In the genomic region with DNA sequence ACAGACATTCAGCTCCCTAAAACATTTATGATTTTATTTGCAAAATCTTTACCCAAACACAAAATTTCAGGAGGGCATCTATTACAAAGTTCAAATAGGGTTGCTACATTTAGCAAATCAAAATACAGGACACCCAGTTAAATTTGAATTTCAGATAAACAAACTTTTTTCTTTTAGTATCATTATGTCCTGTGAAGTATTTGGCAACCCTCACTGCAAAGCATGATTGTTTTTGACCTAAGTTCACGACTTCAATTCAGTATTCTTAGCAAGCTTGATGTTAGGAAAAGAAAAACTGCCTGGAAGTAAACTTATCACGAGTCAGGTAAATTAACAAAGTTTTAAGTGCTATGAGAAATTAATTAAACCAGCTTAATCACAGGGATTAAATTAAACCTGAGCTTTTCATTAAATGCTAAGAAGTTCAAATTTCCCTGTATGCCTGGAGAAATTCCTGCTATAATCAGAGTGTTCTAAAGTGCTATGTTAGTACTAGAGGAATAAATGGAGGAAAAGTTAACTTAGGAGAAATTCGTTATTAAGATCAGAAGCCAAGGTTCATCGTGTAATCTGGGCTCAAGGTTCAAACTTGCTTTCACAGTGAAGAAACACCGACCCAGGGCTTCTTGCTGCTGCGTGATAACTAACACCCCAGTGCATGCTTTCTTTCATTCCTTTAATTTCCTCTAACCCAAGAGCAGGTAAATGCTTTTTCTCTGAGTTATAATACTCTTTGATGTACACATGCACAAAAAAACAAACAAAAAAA, we compare ENCODE assay signal across 21 cellular contexts.
"Had no signal": no experiment of that assay in that cellular context is flagged by ENCODE, and none has a peak within 500 bp of the region (broad histone marks: within the 10 kb centered on the region; RNA-seq: fewer than 3 reads in every experiment).

No MANE protein-coding gene starts in this region.

- H3K36me3 ChIP-seq: ovary, stomach, tibial artery had no signal

- H3K27me3 ChIP-seq: ovary, stomach, testis, tibial artery had no signal

- ATAC-seq: effector memory CD8-positive, alpha-beta T cell; natural killer cell; psoas muscle; right cardiac atrium; stimulated activated effector memory CD8-positive, alpha-beta T cell treated with anti-CD3 and anti-CD28 coated beads, Interleukin-12 subunit alpha, Interleukin-12 subunit beta, amount 100 ng/mL, for 72 hours had no signal

- H3K4me2 ChIP-seq: smooth muscle cell had no signal

- FAIRE-seq: endometrium, frontal cortex had no signal

- H3K4me3 ChIP-seq: ovary, psoas muscle, smooth muscle cell, stomach, testis, tibial artery had no signal

- H3K9me3 ChIP-seq: ovary, psoas muscle, stomach, testis, tibial artery had no signal

- DNase-seq: cortex of kidney; effector memory CD8-positive, alpha-beta T cell; kidney glomerular epithelial cell; mesendoderm; natural killer cell; occipital lobe; ovary; posterior cingulate gyrus; psoas muscle; right cardiac atrium; stimulated activated CD4-positive, alpha-beta T cell treated with anti-CD3 and anti-CD28 coated beads, Interleukin-2, amount 100 ng/mL, for 24 hours; stimulated activated CD4-positive, alpha-beta T cell treated with anti-CD3 and anti-CD28 coated beads, Interleukin-4, amount 100 ng/mL, for 24 hours; stimulated activated naive CD4-positive, alpha-beta T cell treated with Interleukin-2 at 50 U/mL for 16 hours; stomach; substantia nigra; testis; tibial artery had no signal

- H3K4me1 ChIP-seq: psoas muscle, testis, tibial artery had no signal

- H3K27ac ChIP-seq: ovary, psoas muscle, stomach, testis, tibial artery had no signal
